13 cellular contexts compared by ENCODE assay signal in genomic region chr17:63945851-63946439, GRCh38. TPM values are rescaled to one million over a fixed set of nuclear protein-coding genes. Genes with fewer than 3 reads are reported as not detected.
A peak's percentile ranks its signal among the peaks of the same experiment; 100 is the strongest.
DNase-seq lines count a peak whose midpoint lies in the region; ATAC-seq and TF ChIP-seq lines count a peak whose summit lies in the region.
"Had no signal": no experiment of that assay in that cellular context is flagged by ENCODE, and none has a peak within 500 bp of the region (broad histone marks: within the 10 kb centered on the region; RNA-seq: fewer than 3 reads in every experiment).

No MANE protein-coding gene starts in this region.

- no peak overlapping the region for H3K18ac ChIP-seq in trophoblast cell (ENCODE audit: low read length)

- H2BK120ac ChIP-seq in trophoblast cell (ENCODE audit: insufficient read depth, low read length, poor library complexity) = no peak overlapping the region

- no peak overlapping the region for H3K4me2 ChIP-seq in trophoblast cell (ENCODE audit: low read length)

- no peak overlapping the region for H4K8ac ChIP-seq in trophoblast cell (ENCODE audit: low read depth, low read length)

- no peak for TF ChIP-seq CTCF in omental fat pad (IDR thresholded peaks at IDR 0.05)

- H3K27me3 Mint-ChIP-seq in activated naive CD8-positive, alpha-beta T cell treated with anti-CD3 and anti-CD28 coated beads, Interleukin-2, amount 10 ng/mL, durations not matched to agents 7 days and 5 days = peaks cover 23% of the 10 kb centered on the region
- no peaks in the 10 kb centered on the region for H3K27me3 Mint-ChIP-seq in activated naive CD8-positive, alpha-beta T cell treated with anti-CD3 and anti-CD28 coated beads for 36 hours

- no peak overlapping the region for H3K9ac ChIP-seq in trophoblast cell (ENCODE audit: low read length)
- H3K9ac ChIP-seq: GM23248 had no signal

- H2BK12ac ChIP-seq in trophoblast cell (ENCODE audit: low read length) = no peak overlapping the region

- no peak overlapping the region for H3K27ac ChIP-seq in trophoblast cell (ENCODE audit: low read depth, low read length)
- H3K27ac ChIP-seq: GM23248, uterus had no signal

- no peaks in the 10 kb centered on the region for H3K79me2 ChIP-seq in trophoblast cell (ENCODE audit: control insufficient read depth, insufficient read depth, low read length, poor library complexity)

- no peaks in the 10 kb centered on the region for H3K9me3 Mint-ChIP-seq in activated naive CD8-positive, alpha-beta T cell treated with anti-CD3 and anti-CD28 coated beads, Interleukin-2, amount 10 ng/mL, durations not matched to agents 7 days and 5 days
- no peaks in the 10 kb centered on the region for H3K9me3 Mint-ChIP-seq in activated naive CD8-positive, alpha-beta T cell treated with anti-CD3 and anti-CD28 coated beads for 36 hours

- H3K9me3 ChIP-seq in trophoblast cell (ENCODE audit: insufficient read depth, low read depth, low read length) = peaks cover 1% of the 10 kb centered on the region
- H3K9me3 ChIP-seq: uterus had no signal

- H3K4ac ChIP-seq in trophoblast cell (ENCODE audit: low read depth, low read length) = no peak overlapping the region

- H4K12ac ChIP-seq in trophoblast cell (ENCODE audit: low read depth, low read length) = no peak overlapping the region

- no peak overlapping the region for H3K4me3 ChIP-seq in trophoblast cell (ENCODE audit: low read depth, low read length)
- H3K4me3 ChIP-seq: GM23248, uterus had no signal

- whole genome bisulfite sequencing in trophoblast cell (ENCODE audit: extremely low coverage, insufficient coverage, insufficient read length) = no CpG with 5 or more reads among the region's 6 CpGs

- no peaks in the 10 kb centered on the region for H3K4me1 ChIP-seq in trophoblast cell (ENCODE audit: control insufficient read depth in 1 of 2, insufficient read depth in 2 of 2, low read length in 2 of 2)
- H3K4me1 ChIP-seq: uterus had no signal

- H4K91ac ChIP-seq in trophoblast cell (ENCODE audit: low read depth, low read length) = no peak overlapping the region

- POLR2A ChIA-PET in activated naive CD8-positive, alpha-beta T cell treated with anti-CD3 and anti-CD28 coated beads, Interleukin-2, amount 10 ng/mL, durations not matched to agents 7 days and 5 days (lab: Charles Lee) = interaction anchor here (1.3 to 2.0 kb wide), 6 partner anchors 10 to 74 kb away, joined by 3 to 11 read pairs (median 6); partner anchors contain the start of genes CD79B, GH1 and ICAM2

- ATAC-seq in activated naive CD8-positive, alpha-beta T cell treated with anti-CD3 and anti-CD28 coated beads, Interleukin-2, amount 10 ng/mL, durations not matched to agents 7 days and 5 days (ENCODE audit: low read depth) = no peak
- ATAC-seq in HG03135 (IDR thresholded peaks at IDR 0.05; ENCODE audit: unreplicated experiment) (peak; percentile 53), omental fat pad (ENCODE audit: low FRiP score) (no peak)
- no peak for ATAC-seq in stimulated activated naive CD8-positive, alpha-beta T cell treated with anti-CD3 and anti-CD28 coated beads, Interleukin-15, Interleukin-2, amounts not matched to agents 100 U/mL and 50 U/mL, for 24 hours

- no peak overlapping the region for H3K23ac ChIP-seq in trophoblast cell (ENCODE audit: low read length)

- H3K14ac ChIP-seq in trophoblast cell (ENCODE audit: low read length) = no peak overlapping the region

- H2AFZ ChIP-seq in trophoblast cell (ENCODE audit: insufficient read depth, low read length, poor library complexity) = no peak overlapping the region
- H2AFZ ChIP-seq: GM23248 had no signal

- H3K4me1 Mint-ChIP-seq in activated naive CD8-positive, alpha-beta T cell treated with anti-CD3 and anti-CD28 coated beads, Interleukin-2, amount 10 ng/mL, durations not matched to agents 7 days and 5 days = peaks cover 7% of the 10 kb centered on the region
- peaks cover 15% of the 10 kb centered on the region for H3K4me1 Mint-ChIP-seq in activated naive CD8-positive, alpha-beta T cell treated with anti-CD3 and anti-CD28 coated beads for 36 hours

- H2AK5ac ChIP-seq in trophoblast cell (ENCODE audit: low read length) = no peak overlapping the region

- H3K79me1 ChIP-seq in trophoblast cell (ENCODE audit: low read length) = no peaks in the 10 kb centered on the region

- peak overlapping the region; percentile 83 for H3K4me3 Mint-ChIP-seq in activated naive CD8-positive, alpha-beta T cell treated with anti-CD3 and anti-CD28 coated beads, Interleukin-2, amount 10 ng/mL, durations not matched to agents 7 days and 5 days
- H3K4me3 Mint-ChIP-seq in activated naive CD8-positive, alpha-beta T cell treated with anti-CD3 and anti-CD28 coated beads for 36 hours = no peak overlapping the region

- no peak overlapping the region for H3K27ac Mint-ChIP-seq in activated naive CD8-positive, alpha-beta T cell treated with anti-CD3 and anti-CD28 coated beads, Interleukin-2, amount 10 ng/mL, durations not matched to agents 7 days and 5 days
- no peak overlapping the region for H3K27ac Mint-ChIP-seq in activated naive CD8-positive, alpha-beta T cell treated with anti-CD3 and anti-CD28 coated beads for 36 hours

- no peak overlapping the region for H2BK5ac ChIP-seq in trophoblast cell (ENCODE audit: low read depth, low read length, poor library complexity)

- H3K36me3 ChIP-seq in trophoblast cell (ENCODE audit: control insufficient read depth in 1 of 2, insufficient read depth in 2 of 2, low read length in 2 of 2) = no peaks in the 10 kb centered on the region
- H3K36me3 ChIP-seq: uterus had no signal

- H3K36me3 Mint-ChIP-seq in activated naive CD8-positive, alpha-beta T cell treated with anti-CD3 and anti-CD28 coated beads, Interleukin-2, amount 10 ng/mL, durations not matched to agents 7 days and 5 days = no peaks in the 10 kb centered on the region
- H3K36me3 Mint-ChIP-seq in activated naive CD8-positive, alpha-beta T cell treated with anti-CD3 and anti-CD28 coated beads for 36 hours = no peaks in the 10 kb centered on the region

- DNase-seq in activated naive CD8-positive, alpha-beta T cell treated with anti-CD3 and anti-CD28 coated beads, Interleukin-2, amount 10 ng/mL, durations not matched to agents 7 days and 5 days = peak; percentile 52
- no peak for DNase-seq in activated naive CD8-positive, alpha-beta T cell treated with anti-CD3 and anti-CD28 coated beads for 36 hours
- peak; percentile 31 for DNase-seq in activated CD8-positive, alpha-beta memory T cell treated with anti-CD3 and anti-CD28 coated beads, Interleukin-2, amount 50 U/mL, for 4 hours
- peak; percentile 47 for DNase-seq in stimulated activated naive CD8-positive, alpha-beta T cell treated with anti-CD3 and anti-CD28 coated beads, Interleukin-15, Interleukin-2, amounts not matched to agents 100 U/mL and 50 U/mL, for 24 hours
- DNase-seq in stimulated activated naive CD4-positive, alpha-beta T cell treated with Interleukin-2 at 50 U/mL for 16 hours (lab: John Stamatoyannopoulos, UW) = no peak
- no peak for DNase-seq in omental fat pad (ENCODE audit: low spot score)
- no peak for DNase-seq in trophoblast cell
- DNase-seq: uterus had no signal

- H3K27me3 ChIP-seq in trophoblast cell (ENCODE audit: insufficient read depth, low read length) = no peaks in the 10 kb centered on the region
- H3K27me3 ChIP-seq: uterus had no signal

RNA-seq across cellular contexts. Expression of gene CD79B, which starts 13.8 kb away (rescaled TPM):
- 10 to 100 TPM; 17.0 to 19.6 TPM for total RNA-seq in activated naive CD8-positive, alpha-beta T cell treated with anti-CD3 and anti-CD28 coated beads, Interleukin-2, amount 10 ng/mL, durations not matched to agents 7 days and 5 days
- total RNA-seq in activated naive CD8-positive, alpha-beta T cell treated with anti-CD3 and anti-CD28 coated beads for 36 hours = 10 to 100 TPM; 28.8 to 30.5 TPM
- 10 to 100 TPM in 1 of 4 donors, 1 to 10 TPM in 3; 4.0 to 15.8 (median 6.0) TPM for total RNA-seq in omental fat pad
- polyA plus RNA-seq in trophoblast cell (2013) = 0.16 and 0.24 TPM in 2 replicates
- total RNA-seq: GM23248 had no signal
- polyA plus RNA-seq: GM23248 had no signal

RNA-seq across cellular contexts. Expression of gene SCN4A, which starts 26.8 kb away (rescaled TPM):
- not detected for total RNA-seq in activated naive CD8-positive, alpha-beta T cell treated with anti-CD3 and anti-CD28 coated beads, Interleukin-2, amount 10 ng/mL, durations not matched to agents 7 days and 5 days
- total RNA-seq in activated naive CD8-positive, alpha-beta T cell treated with anti-CD3 and anti-CD28 coated beads for 36 hours = under 1 TPM; 0.14 to 0.31 TPM
- 10 to 100 TPM in 3 of 4 donors, 1 to 10 TPM in 1; 7.0 to 43.3 (median 15.1) TPM for total RNA-seq in omental fat pad
- polyA plus RNA-seq in trophoblast cell (2013) = 0.11 and 0.18 TPM in 2 replicates
- total RNA-seq: GM23248 had no signal
- polyA plus RNA-seq: GM23248 had no signal

RNA-seq across cellular contexts. Expression of gene GH1, which starts 27.3 kb away (rescaled TPM):
- total RNA-seq in activated naive CD8-positive, alpha-beta T cell treated with anti-CD3 and anti-CD28 coated beads, Interleukin-2, amount 10 ng/mL, durations not matched to agents 7 days and 5 days = not detected
- not detected for total RNA-seq in activated naive CD8-positive, alpha-beta T cell treated with anti-CD3 and anti-CD28 coated beads for 36 hours
- total RNA-seq in omental fat pad = not detected
- polyA plus RNA-seq in trophoblast cell (2013) = 0.16 and 0.29 TPM in 2 replicates
- total RNA-seq: GM23248, kidney, myocyte, uterus had no signal
- polyA plus RNA-seq: GM23248, small intestine had no signal

RNA-seq across cellular contexts. Expression of gene CSHL1, which starts 34.9 kb away (rescaled TPM):
- total RNA-seq in activated naive CD8-positive, alpha-beta T cell treated with anti-CD3 and anti-CD28 coated beads, Interleukin-2, amount 10 ng/mL, durations not matched to agents 7 days and 5 days = not detected
- total RNA-seq in activated naive CD8-positive, alpha-beta T cell treated with anti-CD3 and anti-CD28 coated beads for 36 hours = not detected
- total RNA-seq in omental fat pad = not detected
- not detected in 2 replicates for polyA plus RNA-seq in trophoblast cell (2013)
- total RNA-seq: GM23248, kidney, myocyte, uterus had no signal
- polyA plus RNA-seq: GM23248, small intestine had no signal

RNA-seq across cellular contexts. Expression of gene CSH1, which starts 49.6 kb away (rescaled TPM):
- not detected for total RNA-seq in activated naive CD8-positive, alpha-beta T cell treated with anti-CD3 and anti-CD28 coated beads, Interleukin-2, amount 10 ng/mL, durations not matched to agents 7 days and 5 days
- total RNA-seq in activated naive CD8-positive, alpha-beta T cell treated with anti-CD3 and anti-CD28 coated beads for 36 hours = not detected
- total RNA-seq in omental fat pad = not detected
- 0.08 TPM in 1 of 2 replicates, not detected in the other for polyA plus RNA-seq in trophoblast cell (2013)
- total RNA-seq: GM23248, kidney, myocyte, uterus had no signal
- polyA plus RNA-seq: GM23248, small intestine had no signal

Comparison
In these comparisons a context has a peak if more than half of its experiments do, and no peak if none do; other contexts are left out.
1. DNase-seq: peak in activated naive CD8-positive, alpha-beta T cell treated with anti-CD3 and anti-CD28 coated beads, Interleukin-2, amount 10 ng/mL, durations not matched to agents 7 days and 5 days (single experiment), activated CD8-positive, alpha-beta memory T cell treated with anti-CD3 and anti-CD28 coated beads, Interleukin-2, amount 50 U/mL, for 4 hours (single experiment) and stimulated activated naive CD8-positive, alpha-beta T cell treated with anti-CD3 and anti-CD28 coated beads, Interleukin-15, Interleukin-2, amounts not matched to agents 100 U/mL and 50 U/mL, for 24 hours (single experiment); none in activated naive CD8-positive, alpha-beta T cell treated with anti-CD3 and anti-CD28 coated beads for 36 hours (single experiment), stimulated activated naive CD4-positive, alpha-beta T cell treated with Interleukin-2 at 50 U/mL for 16 hours (single experiment), omental fat pad (single experiment) and trophoblast cell (0 of 2).
2. RNA of gene SCN4A, which starts 26.8 kb away (total RNA-seq): 7.0 to 43.3 TPM in omental fat pad; 0.14 to 0.31 TPM in activated naive CD8-positive, alpha-beta T cell treated with anti-CD3 and anti-CD28 coated beads for 36 hours and not detected in activated naive CD8-positive, alpha-beta T cell treated with anti-CD3 and anti-CD28 coated beads, Interleukin-2, amount 10 ng/mL, durations not matched to agents 7 days and 5 days; every median in the first group is over 4 times any median in the second.